In the genomic region with DNA sequence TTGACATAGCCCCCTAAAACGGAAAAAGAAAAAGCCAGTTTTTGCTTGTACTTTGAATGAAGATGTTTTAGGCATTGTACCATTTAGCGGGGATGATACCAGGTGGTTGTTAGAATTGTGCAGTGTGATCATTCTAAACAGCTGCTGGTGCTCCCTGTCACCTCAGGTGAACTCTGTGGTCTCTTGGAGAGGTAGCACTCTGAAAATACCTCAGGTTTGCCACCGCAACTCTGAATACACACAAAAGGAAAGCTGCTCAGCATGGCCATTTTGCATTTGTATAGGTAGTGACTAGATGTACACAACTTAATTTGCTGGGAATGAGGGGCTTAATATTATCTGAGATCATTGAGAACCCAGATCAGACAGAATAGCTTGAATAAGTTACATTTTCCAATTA, we compare ENCODE assay signal across 2 cellular contexts.
TF ChIP-seq lines count a peak whose summit lies in the region.

No MANE protein-coding gene starts in this region.

TF ChIP-seq in GM23338, 12 proteins besides CTCF, POLR2A, EP300 and RAD21 (continues in another document):
- TF ChIP-seq CREB1 (CRISPR knock-in tag; IDR thresholded peaks at IDR 0.05; ENCODE audit: low read depth) (no peak), ZNF331 (CRISPR knock-in tag; IDR thresholded peaks at IDR 0.05; ENCODE audit: low read depth) (no peak), EZH2phosphoT487 (IDR thresholded peaks at IDR 0.05; ENCODE audit: unreplicated experiment) (no peak), POLR2AphosphoS5 (IDR thresholded peaks at IDR 0.05; ENCODE audit: low read depth) (no peak), STAT1 (IDR thresholded peaks at IDR 0.05; ENCODE audit: unreplicated experiment) (no peak), EZH2 (IDR thresholded peaks at IDR 0.05; ENCODE audit: low read depth, unreplicated experiment) (no peak), JUNB (IDR thresholded peaks at IDR 0.05; ENCODE audit: unreplicated experiment) (no peak), ETS1 (IDR thresholded peaks at IDR 0.05) (no peak), NANOG (IDR thresholded peaks at IDR 0.05; ENCODE audit: borderline replicate concordance) (no peak), ZNF114 (CRISPR knock-in tag; IDR thresholded peaks at IDR 0.05) (no peak)
- TF ChIP-seq, protein P1, sequence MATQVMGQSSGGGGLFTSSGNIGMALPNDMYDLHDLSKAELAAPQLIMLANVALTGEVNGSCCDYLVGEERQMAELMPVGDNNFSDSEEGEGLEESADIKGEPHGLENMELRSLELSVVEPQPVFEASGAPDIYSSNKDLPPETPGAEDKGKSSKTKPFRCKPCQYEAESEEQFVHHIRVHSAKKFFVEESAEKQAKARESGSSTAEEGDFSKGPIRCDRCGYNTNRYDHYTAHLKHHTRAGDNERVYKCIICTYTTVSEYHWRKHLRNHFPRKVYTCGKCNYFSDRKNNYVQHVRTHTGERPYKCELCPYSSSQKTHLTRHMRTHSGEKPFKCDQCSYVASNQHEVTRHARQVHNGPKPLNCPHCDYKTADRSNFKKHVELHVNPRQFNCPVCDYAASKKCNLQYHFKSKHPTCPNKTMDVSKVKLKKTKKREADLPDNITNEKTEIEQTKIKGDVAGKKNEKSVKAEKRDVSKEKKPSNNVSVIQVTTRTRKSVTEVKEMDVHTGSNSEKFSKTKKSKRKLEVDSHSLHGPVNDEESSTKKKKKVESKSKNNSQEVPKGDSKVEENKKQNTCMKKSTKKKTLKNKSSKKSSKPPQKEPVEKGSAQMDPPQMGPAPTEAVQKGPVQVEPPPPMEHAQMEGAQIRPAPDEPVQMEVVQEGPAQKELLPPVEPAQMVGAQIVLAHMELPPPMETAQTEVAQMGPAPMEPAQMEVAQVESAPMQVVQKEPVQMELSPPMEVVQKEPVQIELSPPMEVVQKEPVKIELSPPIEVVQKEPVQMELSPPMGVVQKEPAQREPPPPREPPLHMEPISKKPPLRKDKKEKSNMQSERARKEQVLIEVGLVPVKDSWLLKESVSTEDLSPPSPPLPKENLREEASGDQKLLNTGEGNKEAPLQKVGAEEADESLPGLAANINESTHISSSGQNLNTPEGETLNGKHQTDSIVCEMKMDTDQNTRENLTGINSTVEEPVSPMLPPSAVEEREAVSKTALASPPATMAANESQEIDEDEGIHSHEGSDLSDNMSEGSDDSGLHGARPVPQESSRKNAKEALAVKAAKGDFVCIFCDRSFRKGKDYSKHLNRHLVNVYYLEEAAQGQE (IDR thresholded peaks at IDR 0.05; ENCODE audit: unreplicated experiment) = no peak

TF ChIP-seq in H1, 55 proteins besides CTCF, POLR2A, EP300 and RAD21:
- no peak for TF ChIP-seq RNF2 (IDR thresholded peaks at IDR 0.05; ENCODE audit: borderline replicate concordance, low read depth, low read length, missing control alignments, poor library complexity, severe bottlenecking)
- no peak for TF ChIP-seq EZH2 (IDR thresholded peaks at IDR 0.05; ENCODE audit: low read depth, low read length, severe bottlenecking)
